Comparison of ENCODE assay signal across 29 cellular contexts in genomic region chr5:176800024-176800423, GRCh38. TPM values are rescaled to one million over a fixed set of nuclear protein-coding genes. Genes with fewer than 3 reads are reported as not detected.
"Had no signal": no experiment of that assay in that cellular context is flagged by ENCODE, and none has a peak within 500 bp of the region (broad histone marks: within the 10 kb centered on the region; RNA-seq: fewer than 3 reads in every experiment).

No MANE protein-coding gene starts in this region.

- H3K4me1 ChIP-seq: left lung, lower lobe of right lung, right atrium auricular region, right lobe of liver, tibial nerve, upper lobe of left lung, vagina had no signal

- H3K27me3 ChIP-seq: ovary, right lobe of liver, upper lobe of left lung, vagina had no signal

- DNase-seq: hypothalamus; immature natural killer cell; kidney; left colon; left lung; lower lobe of right lung; mammary epithelial cell; mesendoderm; naive B cell; ovary; right lobe of liver; stimulated activated CD4-positive, alpha-beta T cell treated with anti-CD3 and anti-CD28 coated beads, Interleukin-1b, Interleukin-23, amount 100 ng/mL, for 48 hours; stimulated activated CD4-positive, alpha-beta T cell treated with anti-CD3 and anti-CD28 coated beads, Interleukin-2, amount 100 ng/mL, for 48 hours; stimulated activated CD4-positive, alpha-beta T cell treated with anti-CD3 and anti-CD28 coated beads, Interleukin-4, amount 100 ng/mL, for 4 hours; stimulated activated CD8-positive, alpha-beta memory T cell treated with anti-CD3 and anti-CD28 coated beads, Interleukin-4, amount 100 ng/mL, for 48 hours; stimulated activated naive CD4-positive, alpha-beta T cell treated with Interleukin-2 at 50 U/mL for 16 hours; stimulated activated naive CD8-positive, alpha-beta T cell treated with anti-CD3 and anti-CD28 coated beads, Interleukin-15, amount 100 ng/mL, for 72 hours; substantia nigra; upper lobe of left lung had no signal

- H3K36me3 Mint-ChIP-seq: immature natural killer cell; mesothelial cell of epicardium; natural killer cell treated with Interleukin-12 subunit alpha and Interleukin-12 subunit beta and Interleukin-15 and Interleukin-18, amount 100 ng/mL, for 72 hours; stimulated activated memory B cell treated with anti-CD40 and anti-IgM and Interleukin-4, amounts not matched to agents 10 μg/mL and 1 μg/mL and 100 μg/mL, for 72 hours had no signal

- H3K9me3 ChIP-seq: left lung, lower lobe of right lung, ovary, right atrium auricular region, right lobe of liver, tibial nerve, upper lobe of left lung, vagina had no signal

- H3K4me3 ChIP-seq: left lung, lower lobe of right lung, ovary, right atrium auricular region, right lobe of liver, smooth muscle cell, tibial nerve, upper lobe of left lung, vagina had no signal

- H3K4me1 Mint-ChIP-seq: immature natural killer cell; mesothelial cell of epicardium; naive B cell; stimulated activated memory B cell treated with anti-CD40 and anti-IgM and Interleukin-4, amounts not matched to agents 10 μg/mL and 1 μg/mL and 100 μg/mL, for 72 hours; stimulated activated naive CD8-positive, alpha-beta T cell treated with anti-CD3 and anti-CD28 coated beads, Interleukin-15, amount 100 ng/mL, for 72 hours had no signal

- H3K9me3 Mint-ChIP-seq: immature natural killer cell; mesothelial cell of epicardium; naive B cell; natural killer cell treated with Interleukin-12 subunit alpha and Interleukin-12 subunit beta and Interleukin-15 and Interleukin-18, amount 100 ng/mL, for 72 hours; stimulated activated memory B cell treated with anti-CD40 and anti-IgM and Interleukin-4, amounts not matched to agents 10 μg/mL and 1 μg/mL and 100 μg/mL, for 72 hours; stimulated activated naive CD8-positive, alpha-beta T cell treated with anti-CD3 and anti-CD28 coated beads, Interleukin-15, amount 100 ng/mL, for 72 hours had no signal

- H3K4me2 ChIP-seq: smooth muscle cell had no signal

- H3K4me3 Mint-ChIP-seq: immature natural killer cell; mesothelial cell of epicardium; naive B cell; natural killer cell treated with Interleukin-12 subunit alpha and Interleukin-12 subunit beta and Interleukin-15 and Interleukin-18, amount 100 ng/mL, for 72 hours; stimulated activated memory B cell treated with anti-CD40 and anti-IgM and Interleukin-4, amounts not matched to agents 10 μg/mL and 1 μg/mL and 100 μg/mL, for 72 hours; stimulated activated naive CD8-positive, alpha-beta T cell treated with anti-CD3 and anti-CD28 coated beads, Interleukin-15, amount 100 ng/mL, for 72 hours had no signal

- H3K27ac ChIP-seq: left lung, lower lobe of right lung, ovary, right atrium auricular region, right lobe of liver, tibial nerve, upper lobe of left lung, vagina had no signal

- H3K36me3 ChIP-seq: left lung, lower lobe of right lung, ovary, right atrium auricular region, right lobe of liver, tibial nerve, upper lobe of left lung, vagina had no signal

- H3K27ac Mint-ChIP-seq: immature natural killer cell; mesothelial cell of epicardium; naive B cell; natural killer cell treated with Interleukin-12 subunit alpha and Interleukin-12 subunit beta and Interleukin-15 and Interleukin-18, amount 100 ng/mL, for 72 hours; progenitor cell of endocrine pancreas; stimulated activated memory B cell treated with anti-CD40 and anti-IgM and Interleukin-4, amounts not matched to agents 10 μg/mL and 1 μg/mL and 100 μg/mL, for 72 hours; stimulated activated naive CD8-positive, alpha-beta T cell treated with anti-CD3 and anti-CD28 coated beads, Interleukin-15, amount 100 ng/mL, for 72 hours had no signal

RNA-seq across cellular contexts. Expression of gene UNC5A, which starts 10.3 kb away (rescaled TPM):
- total RNA-seq: left colon; mesothelial cell of epicardium; mononuclear cell; natural killer cell treated with Interleukin-12 subunit alpha and Interleukin-12 subunit beta and Interleukin-15 and Interleukin-18, amount 100 ng/mL, for 72 hours; right atrium auricular region; right lobe of liver; skeletal muscle tissue; smooth muscle cell; tibial nerve; vagina had no signal
- polyA plus RNA-seq: immature natural killer cell, smooth muscle cell had no signal
